Comparison of ENCODE assay signal across 1 cellular context in the genomic region with DNA sequence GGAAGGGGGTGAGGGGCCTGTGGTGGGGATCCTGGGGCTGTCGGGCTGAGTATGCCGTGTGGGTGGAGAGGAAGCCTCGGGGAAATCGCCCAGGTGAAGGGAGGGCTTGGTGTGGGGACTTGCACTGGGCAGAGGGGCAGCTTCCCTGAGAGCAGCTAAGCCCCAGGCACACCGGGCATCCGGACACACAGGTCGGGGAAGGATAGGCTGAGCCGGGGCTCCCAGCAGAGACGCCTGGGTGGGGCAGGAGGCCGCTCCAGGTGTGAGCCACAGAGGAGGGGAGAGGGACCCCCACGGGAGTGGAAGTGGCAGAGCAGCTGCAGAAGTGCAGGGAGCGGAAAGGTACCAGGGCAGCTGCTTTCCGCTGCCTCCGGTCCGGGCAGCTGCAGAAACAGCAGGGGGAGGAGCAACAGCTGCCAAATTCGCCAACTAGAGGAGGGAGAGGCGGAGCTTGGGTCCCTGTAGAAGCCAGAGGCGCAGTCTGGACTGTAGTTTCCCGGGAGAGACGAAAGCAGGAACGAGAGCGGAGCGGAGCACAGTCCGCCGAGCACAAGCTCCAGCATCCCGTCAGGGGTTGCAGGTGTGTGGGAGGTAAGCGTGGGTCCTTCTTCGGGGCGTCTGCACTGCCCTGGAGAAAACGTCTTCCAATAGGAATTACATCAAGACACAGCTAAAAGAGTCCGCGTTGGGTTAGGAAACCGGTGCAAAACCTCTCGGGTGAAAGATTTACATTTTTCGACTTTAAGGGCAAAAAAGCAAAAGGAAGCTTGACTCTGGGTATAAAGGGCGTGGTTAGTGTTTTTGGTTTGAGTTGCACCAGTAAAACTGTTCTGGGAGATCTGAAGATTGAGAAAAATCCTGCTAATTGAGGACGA.
TF ChIP-seq lines count a peak whose summit lies in the region.

A gene with protein sequence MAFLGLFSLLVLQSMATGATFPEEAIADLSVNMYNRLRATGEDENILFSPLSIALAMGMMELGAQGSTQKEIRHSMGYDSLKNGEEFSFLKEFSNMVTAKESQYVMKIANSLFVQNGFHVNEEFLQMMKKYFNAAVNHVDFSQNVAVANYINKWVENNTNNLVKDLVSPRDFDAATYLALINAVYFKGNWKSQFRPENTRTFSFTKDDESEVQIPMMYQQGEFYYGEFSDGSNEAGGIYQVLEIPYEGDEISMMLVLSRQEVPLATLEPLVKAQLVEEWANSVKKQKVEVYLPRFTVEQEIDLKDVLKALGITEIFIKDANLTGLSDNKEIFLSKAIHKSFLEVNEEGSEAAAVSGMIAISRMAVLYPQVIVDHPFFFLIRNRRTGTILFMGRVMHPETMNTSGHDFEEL (plus strand): TSS at position 489 of the 875 bp plus-strand sequence. CDS start 53,408 bp downstream, outside the sequence.

TF ChIP-seq in HEK293, 187 proteins besides CTCF, POLR2A, EP300 and RAD21 (continued from another document and continues in another):
- TF ChIP-seq, protein P1, sequence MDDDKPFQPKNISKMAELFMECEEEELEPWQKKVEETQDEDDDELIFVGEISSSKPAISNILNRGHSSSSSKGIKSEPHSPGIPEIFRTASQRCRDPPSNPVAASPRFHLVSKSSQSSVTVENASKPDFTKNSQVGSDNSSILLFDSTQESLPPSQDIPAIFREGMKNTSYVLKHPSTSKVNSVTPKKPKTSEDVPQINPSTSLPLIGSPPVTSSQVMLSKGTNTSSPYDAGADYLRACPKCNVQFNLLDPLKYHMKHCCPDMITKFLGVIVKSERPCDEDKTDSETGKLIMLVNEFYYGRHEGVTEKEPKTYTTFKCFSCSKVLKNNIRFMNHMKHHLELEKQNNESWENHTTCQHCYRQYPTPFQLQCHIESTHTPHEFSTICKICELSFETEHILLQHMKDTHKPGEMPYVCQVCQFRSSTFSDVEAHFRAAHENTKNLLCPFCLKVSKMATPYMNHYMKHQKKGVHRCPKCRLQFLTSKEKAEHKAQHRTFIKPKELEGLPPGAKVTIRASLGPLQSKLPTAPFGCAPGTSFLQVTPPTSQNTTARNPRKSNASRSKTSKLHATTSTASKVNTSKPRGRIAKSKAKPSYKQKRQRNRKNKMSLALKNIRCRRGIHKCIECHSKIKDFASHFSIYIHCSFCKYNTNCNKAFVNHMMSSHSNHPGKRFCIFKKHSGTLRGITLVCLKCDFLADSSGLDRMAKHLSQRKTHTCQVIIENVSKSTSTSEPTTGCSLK (tag by site-specific recombination; IDR thresholded peaks at IDR 0.05), result no peak
- TF ChIP-seq ZBTB10 (tag by site-specific recombination; IDR thresholded peaks at IDR 0.05) (peak; percentile 57; the same call in 1 of the 2 replicates), ZSCAN30 (tag by site-specific recombination; IDR thresholded peaks at IDR 0.05) (peak; percentile 19; the same call in 1 of the 2 replicates), PRDM1 (tag by site-specific recombination; IDR thresholded peaks at IDR 0.05) (peak; percentile 46), FEZF1 (tag by site-specific recombination; IDR thresholded peaks at IDR 0.05) (peak; percentile 35), ZBTB6 (tag by site-specific recombination; IDR thresholded peaks at IDR 0.05) (peak; percentile 95), IKZF3 (tag by site-specific recombination; IDR thresholded peaks at IDR 0.05) (peak; percentile 97), BCL11B (tag by site-specific recombination; IDR thresholded peaks at IDR 0.05; ENCODE audit: low read depth) (no peak), KLF1 (tag by site-specific recombination; IDR thresholded peaks at IDR 0.05) (peak; percentile 16; the same call in 1 of the 2 replicates), ZNF394 (tag by site-specific recombination; IDR thresholded peaks at IDR 0.05; ENCODE audit: borderline replicate concordance) (peak; percentile 53; the same call in 1 of the 2 replicates), ZNF362 (tag by site-specific recombination; IDR thresholded peaks at IDR 0.05) (no peak), ZNF658 (tag by site-specific recombination; IDR thresholded peaks at IDR 0.05) (no peak), INSM2 (tag by site-specific recombination; IDR thresholded peaks at IDR 0.05) (0 out of 2 replicates have a peak, but pooled peaks have one; percentile 12), ZNF398 (tag by site-specific recombination; IDR thresholded peaks at IDR 0.05) (peak; percentile 34; the same call in 1 of the 2 replicates), SP3 (tag by site-specific recombination; IDR thresholded peaks at IDR 0.05) (0 out of 2 replicates have a peak, but pooled peaks have one; percentile 49), ZNF26 (tag by site-specific recombination; IDR thresholded peaks at IDR 0.05) (no peak), REPIN1 (tag by site-specific recombination; IDR thresholded peaks at IDR 0.05; ENCODE audit: low read depth) (no peak), GLI4 (tag by site-specific recombination; IDR thresholded peaks at IDR 0.05) (0 out of 2 replicates have a peak, but pooled peaks have one; percentile 44), SP7 (tag by site-specific recombination; IDR thresholded peaks at IDR 0.05) (peak; percentile 46), ZBTB48 (tag by site-specific recombination; IDR thresholded peaks at IDR 0.05) (peak; percentile 51; the same call in 1 of the 2 replicates)
- TF ChIP-seq, protein P2, sequence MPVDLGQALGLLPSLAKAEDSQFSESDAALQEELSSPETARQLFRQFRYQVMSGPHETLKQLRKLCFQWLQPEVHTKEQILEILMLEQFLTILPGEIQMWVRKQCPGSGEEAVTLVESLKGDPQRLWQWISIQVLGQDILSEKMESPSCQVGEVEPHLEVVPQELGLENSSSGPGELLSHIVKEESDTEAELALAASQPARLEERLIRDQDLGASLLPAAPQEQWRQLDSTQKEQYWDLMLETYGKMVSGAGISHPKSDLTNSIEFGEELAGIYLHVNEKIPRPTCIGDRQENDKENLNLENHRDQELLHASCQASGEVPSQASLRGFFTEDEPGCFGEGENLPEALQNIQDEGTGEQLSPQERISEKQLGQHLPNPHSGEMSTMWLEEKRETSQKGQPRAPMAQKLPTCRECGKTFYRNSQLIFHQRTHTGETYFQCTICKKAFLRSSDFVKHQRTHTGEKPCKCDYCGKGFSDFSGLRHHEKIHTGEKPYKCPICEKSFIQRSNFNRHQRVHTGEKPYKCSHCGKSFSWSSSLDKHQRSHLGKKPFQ (tag by site-specific recombination; IDR thresholded peaks at IDR 0.05), result 0 out of 2 replicates have a peak, but pooled peaks have one; percentile 25
- TF ChIP-seq, protein P3, sequence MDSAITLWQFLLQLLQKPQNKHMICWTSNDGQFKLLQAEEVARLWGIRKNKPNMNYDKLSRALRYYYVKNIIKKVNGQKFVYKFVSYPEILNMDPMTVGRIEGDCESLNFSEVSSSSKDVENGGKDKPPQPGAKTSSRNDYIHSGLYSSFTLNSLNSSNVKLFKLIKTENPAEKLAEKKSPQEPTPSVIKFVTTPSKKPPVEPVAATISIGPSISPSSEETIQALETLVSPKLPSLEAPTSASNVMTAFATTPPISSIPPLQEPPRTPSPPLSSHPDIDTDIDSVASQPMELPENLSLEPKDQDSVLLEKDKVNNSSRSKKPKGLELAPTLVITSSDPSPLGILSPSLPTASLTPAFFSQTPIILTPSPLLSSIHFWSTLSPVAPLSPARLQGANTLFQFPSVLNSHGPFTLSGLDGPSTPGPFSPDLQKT (IDR thresholded peaks at IDR 0.05; ENCODE audit: borderline replicate concordance, low read depth, low read length), result no peak
- TF ChIP-seq, protein P4, sequence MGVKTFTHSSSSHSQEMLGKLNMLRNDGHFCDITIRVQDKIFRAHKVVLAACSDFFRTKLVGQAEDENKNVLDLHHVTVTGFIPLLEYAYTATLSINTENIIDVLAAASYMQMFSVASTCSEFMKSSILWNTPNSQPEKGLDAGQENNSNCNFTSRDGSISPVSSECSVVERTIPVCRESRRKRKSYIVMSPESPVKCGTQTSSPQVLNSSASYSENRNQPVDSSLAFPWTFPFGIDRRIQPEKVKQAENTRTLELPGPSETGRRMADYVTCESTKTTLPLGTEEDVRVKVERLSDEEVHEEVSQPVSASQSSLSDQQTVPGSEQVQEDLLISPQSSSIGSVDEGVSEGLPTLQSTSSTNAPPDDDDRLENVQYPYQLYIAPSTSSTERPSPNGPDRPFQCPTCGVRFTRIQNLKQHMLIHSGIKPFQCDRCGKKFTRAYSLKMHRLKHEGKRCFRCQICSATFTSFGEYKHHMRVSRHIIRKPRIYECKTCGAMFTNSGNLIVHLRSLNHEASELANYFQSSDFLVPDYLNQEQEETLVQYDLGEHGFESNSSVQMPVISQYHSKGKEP (tag by site-specific recombination; IDR thresholded peaks at IDR 0.05), result peak; percentile 68
